2 cellular contexts compared by ENCODE assay signal in the genomic region with DNA sequence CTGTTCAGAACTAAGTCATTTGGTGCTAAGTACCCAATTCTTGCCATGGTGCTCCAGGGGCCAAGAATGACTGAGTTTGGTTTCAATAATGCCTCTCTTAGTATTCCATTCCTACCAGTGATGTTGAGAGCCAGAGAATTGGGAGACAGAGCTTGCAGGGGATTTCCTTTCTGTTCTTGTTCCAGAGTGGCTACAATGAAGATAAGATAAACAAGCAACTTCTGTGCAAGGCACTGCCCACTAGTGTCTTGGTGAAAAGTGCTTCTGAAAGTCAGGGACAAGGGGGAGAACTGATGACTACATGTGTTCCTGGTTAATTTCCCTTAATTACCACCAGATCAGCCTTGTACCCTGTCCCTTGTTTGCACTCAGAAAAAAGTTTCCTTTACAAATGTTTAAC.
TF ChIP-seq lines count a peak whose summit lies in the region.

No MANE protein-coding gene starts in this region.

TF ChIP-seq in A549, 52 proteins besides CTCF, POLR2A, EP300 and RAD21 (continued from another document):
- TF ChIP-seq, protein P1, sequence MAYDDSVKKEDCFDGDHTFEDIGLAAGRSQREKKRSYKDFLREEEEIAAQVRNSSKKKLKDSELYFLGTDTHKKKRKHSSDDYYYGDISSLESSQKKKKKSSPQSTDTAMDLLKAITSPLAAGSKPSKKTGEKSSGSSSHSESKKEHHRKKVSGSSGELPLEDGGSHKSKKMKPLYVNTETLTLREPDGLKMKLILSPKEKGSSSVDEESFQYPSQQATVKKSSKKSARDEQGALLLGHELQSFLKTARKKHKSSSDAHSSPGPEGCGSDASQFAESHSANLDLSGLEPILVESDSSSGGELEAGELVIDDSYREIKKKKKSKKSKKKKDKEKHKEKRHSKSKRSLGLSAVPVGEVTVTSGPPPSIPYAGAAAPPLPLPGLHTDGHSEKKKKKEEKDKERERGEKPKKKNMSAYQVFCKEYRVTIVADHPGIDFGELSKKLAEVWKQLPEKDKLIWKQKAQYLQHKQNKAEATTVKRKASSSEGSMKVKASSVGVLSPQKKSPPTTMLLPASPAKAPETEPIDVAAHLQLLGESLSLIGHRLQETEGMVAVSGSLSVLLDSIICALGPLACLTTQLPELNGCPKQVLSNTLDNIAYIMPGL (CRISPR knock-in tag; IDR thresholded peaks at IDR 0.05; ENCODE audit: borderline replicate concordance), result no peak
- no peak for TF ChIP-seq RCOR1 (IDR thresholded peaks at IDR 0.05; ENCODE audit: low read depth, low read length)
- TF ChIP-seq KDM1A (IDR thresholded peaks at IDR 0.05; ENCODE audit: low read depth), result no peak
- no peak for TF ChIP-seq RARB (CRISPR knock-in tag; IDR thresholded peaks at IDR 0.05)
- TF ChIP-seq, protein P2, sequence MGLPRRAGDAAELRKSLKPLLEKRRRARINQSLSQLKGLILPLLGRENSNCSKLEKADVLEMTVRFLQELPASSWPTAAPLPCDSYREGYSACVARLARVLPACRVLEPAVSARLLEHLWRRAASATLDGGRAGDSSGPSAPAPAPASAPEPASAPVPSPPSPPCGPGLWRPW (IDR thresholded peaks at IDR 0.05), result no peak
- TF ChIP-seq FOXS1 (CRISPR knock-in tag; IDR thresholded peaks at IDR 0.05), result no peak
- TF ChIP-seq RFX5 (IDR thresholded peaks at IDR 0.05), result no peak
- TF ChIP-seq EHF (CRISPR knock-in tag; IDR thresholded peaks at IDR 0.05), result no peak
- no peak for TF ChIP-seq CBX8 (IDR thresholded peaks at IDR 0.05)
- no peak for TF ChIP-seq HOXB5 (CRISPR knock-in tag; IDR thresholded peaks at IDR 0.05)
- TF ChIP-seq MAFK (IDR thresholded peaks at IDR 0.05; ENCODE audit: partially characterized antibody), result no peak
- TF ChIP-seq HEYL (CRISPR knock-in tag; IDR thresholded peaks at IDR 0.05), result no peak
- no peak for TF ChIP-seq HOXA7 (CRISPR knock-in tag; IDR thresholded peaks at IDR 0.05)
- no peak for TF ChIP-seq RNF2 (IDR thresholded peaks at IDR 0.05; ENCODE audit: borderline replicate concordance, low read depth)

TF ChIP-seq in GM23338, 12 proteins besides CTCF, POLR2A, EP300 and RAD21 (continued from another document):
- TF ChIP-seq, protein P3, sequence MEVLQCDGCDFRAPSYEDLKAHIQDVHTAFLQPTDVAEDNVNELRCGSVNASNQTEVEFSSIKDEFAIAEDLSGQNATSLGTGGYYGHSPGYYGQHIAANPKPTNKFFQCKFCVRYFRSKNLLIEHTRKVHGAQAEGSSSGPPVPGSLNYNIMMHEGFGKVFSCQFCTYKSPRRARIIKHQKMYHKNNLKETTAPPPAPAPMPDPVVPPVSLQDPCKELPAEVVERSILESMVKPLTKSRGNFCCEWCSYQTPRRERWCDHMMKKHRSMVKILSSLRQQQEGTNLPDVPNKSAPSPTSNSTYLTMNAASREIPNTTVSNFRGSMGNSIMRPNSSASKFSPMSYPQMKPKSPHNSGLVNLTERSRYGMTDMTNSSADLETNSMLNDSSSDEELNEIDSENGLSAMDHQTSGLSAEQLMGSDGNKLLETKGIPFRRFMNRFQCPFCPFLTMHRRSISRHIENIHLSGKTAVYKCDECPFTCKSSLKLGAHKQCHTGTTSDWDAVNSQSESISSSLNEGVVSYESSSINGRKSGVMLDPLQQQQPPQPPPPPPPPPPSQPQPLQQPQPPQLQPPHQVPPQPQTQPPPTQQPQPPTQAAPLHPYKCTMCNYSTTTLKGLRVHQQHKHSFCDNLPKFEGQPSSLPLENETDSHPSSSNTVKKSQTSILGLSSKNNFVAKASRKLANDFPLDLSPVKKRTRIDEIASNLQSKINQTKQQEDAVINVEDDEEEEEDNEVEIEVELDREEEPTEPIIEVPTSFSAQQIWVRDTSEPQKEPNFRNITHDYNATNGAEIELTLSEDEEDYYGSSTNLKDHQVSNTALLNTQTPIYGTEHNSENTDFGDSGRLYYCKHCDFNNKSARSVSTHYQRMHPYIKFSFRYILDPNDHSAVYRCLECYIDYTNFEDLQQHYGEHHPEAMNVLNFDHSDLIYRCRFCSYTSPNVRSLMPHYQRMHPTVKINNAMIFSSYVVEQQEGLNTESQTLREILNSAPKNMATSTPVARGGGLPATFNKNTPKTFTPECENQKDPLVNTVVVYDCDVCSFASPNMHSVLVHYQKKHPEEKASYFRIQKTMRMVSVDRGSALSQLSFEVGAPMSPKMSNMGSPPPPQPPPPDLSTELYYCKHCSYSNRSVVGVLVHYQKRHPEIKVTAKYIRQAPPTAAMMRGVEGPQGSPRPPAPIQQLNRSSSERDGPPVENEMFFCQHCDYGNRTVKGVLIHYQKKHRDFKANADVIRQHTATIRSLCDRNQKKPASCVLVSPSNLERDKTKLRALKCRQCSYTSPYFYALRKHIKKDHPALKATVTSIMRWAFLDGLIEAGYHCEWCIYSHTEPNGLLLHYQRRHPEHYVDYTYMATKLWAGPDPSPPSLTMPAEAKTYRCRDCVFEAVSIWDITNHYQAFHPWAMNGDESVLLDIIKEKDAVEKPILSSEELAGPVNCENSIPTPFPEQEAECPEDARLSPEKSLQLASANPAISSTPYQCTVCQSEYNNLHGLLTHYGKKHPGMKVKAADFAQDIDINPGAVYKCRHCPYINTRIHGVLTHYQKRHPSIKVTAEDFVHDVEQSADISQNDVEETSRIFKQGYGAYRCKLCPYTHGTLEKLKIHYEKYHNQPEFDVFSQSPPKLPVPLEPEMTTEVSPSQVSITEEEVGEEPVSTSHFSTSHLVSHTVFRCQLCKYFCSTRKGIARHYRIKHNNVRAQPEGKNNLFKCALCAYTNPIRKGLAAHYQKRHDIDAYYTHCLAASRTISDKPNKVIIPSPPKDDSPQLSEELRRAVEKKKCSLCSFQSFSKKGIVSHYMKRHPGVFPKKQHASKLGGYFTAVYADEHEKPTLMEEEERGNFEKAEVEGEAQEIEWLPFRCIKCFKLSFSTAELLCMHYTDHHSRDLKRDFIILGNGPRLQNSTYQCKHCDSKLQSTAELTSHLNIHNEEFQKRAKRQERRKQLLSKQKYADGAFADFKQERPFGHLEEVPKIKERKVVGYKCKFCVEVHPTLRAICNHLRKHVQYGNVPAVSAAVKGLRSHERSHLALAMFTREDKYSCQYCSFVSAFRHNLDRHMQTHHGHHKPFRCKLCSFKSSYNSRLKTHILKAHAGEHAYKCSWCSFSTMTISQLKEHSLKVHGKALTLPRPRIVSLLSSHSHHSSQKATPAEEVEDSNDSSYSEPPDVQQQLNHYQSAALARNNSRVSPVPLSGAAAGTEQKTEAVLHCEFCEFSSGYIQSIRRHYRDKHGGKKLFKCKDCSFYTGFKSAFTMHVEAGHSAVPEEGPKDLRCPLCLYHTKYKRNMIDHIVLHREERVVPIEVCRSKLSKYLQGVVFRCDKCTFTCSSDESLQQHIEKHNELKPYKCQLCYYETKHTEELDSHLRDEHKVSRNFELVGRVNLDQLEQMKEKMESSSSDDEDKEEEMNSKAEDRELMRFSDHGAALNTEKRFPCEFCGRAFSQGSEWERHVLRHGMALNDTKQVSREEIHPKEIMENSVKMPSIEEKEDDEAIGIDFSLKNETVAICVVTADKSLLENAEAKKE (CRISPR knock-in tag; IDR thresholded peaks at IDR 0.05), result no peak
